1 cellular context compared by ENCODE assay signal in the genomic region with DNA sequence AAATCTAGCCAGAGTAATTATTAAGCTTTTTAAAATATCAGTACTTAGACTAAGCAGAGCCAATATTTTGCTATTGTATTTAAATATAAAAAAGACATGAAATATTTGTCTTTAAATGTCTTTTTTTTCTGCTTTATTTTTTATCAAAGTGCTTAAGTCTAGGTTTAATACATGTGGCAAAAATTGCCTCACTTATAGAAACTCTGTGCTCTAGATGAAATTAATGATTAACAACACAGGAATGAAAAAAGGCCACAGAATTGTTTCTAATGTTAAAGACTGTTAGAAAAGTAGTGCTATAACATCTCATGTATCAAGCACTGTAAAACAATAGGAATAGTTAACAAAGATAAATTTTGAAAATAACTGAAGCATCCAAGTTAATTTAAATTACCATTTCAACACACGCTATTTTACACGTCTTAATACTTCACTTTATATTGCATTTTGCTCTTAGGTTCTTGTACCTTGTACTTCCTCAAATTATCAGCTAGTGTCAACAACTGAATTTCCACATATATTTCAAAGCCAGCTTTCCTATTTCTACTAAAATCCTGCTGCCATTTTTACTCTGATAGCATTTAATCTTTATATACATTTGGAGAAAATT.
TF ChIP-seq lines count a peak whose summit lies in the region.

No MANE protein-coding gene starts in this region.

TF ChIP-seq in HepG2, 621 proteins besides CTCF, POLR2A, EP300 and RAD21 (continued from another document and continues in another):
- TF ChIP-seq, protein P1, sequence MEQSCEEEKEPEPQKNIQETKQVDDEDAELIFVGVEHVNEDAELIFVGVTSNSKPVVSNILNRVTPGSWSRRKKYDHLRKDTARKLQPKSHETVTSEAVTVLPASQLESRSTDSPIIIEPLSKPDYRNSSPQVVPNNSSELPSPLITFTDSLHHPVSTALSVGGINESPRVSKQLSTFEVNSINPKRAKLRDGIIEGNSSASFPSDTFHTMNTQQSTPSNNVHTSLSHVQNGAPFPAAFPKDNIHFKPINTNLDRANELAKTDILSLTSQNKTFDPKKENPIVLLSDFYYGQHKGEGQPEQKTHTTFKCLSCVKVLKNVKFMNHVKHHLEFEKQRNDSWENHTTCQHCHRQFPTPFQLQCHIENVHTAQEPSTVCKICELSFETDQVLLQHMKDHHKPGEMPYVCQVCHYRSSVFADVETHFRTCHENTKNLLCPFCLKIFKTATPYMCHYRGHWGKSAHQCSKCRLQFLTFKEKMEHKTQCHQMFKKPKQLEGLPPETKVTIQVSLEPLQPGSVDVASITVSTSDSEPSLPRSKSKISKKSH (CRISPR knock-in tag; IDR thresholded peaks at IDR 0.05; ENCODE audit: borderline replicate concordance): no peak
- TF ChIP-seq, protein P2, sequence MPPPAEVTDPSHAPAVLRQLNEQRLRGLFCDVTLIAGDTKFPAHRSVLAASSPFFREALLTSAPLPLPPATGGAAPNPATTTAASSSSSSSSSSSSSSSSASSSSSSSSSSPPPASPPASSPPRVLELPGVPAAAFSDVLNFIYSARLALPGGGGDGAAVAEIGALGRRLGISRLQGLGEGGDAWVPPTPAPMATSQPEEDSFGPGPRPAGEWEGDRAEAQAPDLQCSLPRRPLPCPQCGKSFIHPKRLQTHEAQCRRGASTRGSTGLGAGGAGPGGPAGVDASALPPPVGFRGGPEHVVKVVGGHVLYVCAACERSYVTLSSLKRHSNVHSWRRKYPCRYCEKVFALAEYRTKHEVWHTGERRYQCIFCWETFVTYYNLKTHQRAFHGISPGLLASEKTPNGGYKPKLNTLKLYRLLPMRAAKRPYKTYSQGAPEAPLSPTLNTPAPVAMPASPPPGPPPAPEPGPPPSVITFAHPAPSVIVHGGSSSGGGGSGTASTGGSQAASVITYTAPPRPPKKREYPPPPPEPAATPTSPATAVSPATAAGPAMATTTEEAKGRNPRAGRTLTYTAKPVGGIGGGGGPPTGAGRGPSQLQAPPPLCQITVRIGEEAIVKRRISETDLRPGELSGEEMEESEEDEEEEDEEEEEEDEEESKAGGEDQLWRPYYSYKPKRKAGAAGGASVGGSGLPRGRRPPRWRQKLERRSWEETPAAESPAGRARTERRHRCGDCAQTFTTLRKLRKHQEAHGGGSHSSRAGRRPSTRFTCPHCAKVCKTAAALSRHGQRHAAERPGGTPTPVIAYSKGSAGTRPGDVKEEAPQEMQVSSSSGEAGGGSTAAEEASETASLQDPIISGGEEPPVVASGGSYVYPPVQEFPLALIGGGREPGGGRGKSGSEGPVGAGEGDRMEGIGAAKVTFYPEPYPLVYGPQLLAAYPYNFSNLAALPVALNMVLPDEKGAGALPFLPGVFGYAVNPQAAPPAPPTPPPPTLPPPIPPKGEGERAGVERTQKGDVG (CRISPR knock-in tag; IDR thresholded peaks at IDR 0.05; ENCODE audit: borderline replicate concordance): no peak
- TF ChIP-seq MED13 (CRISPR knock-in tag; IDR thresholded peaks at IDR 0.05) (no peak), ZNF383 (CRISPR knock-in tag; IDR thresholded peaks at IDR 0.05; ENCODE audit: borderline replicate concordance) (no peak), ZNF431 (CRISPR knock-in tag; IDR thresholded peaks at IDR 0.05; ENCODE audit: borderline replicate concordance, low read depth) (no peak), ZNF546 (CRISPR knock-in tag; conservative IDR thresholded peaks at IDR 0.05) (no peak), PHF5A (CRISPR knock-in tag; IDR thresholded peaks at IDR 0.05; ENCODE audit: low read depth, unreplicated experiment) (no peak), ZNF777 (CRISPR knock-in tag; IDR thresholded peaks at IDR 0.05) (no peak), NFKBIZ (CRISPR knock-in tag; IDR thresholded peaks at IDR 0.05) (no peak), SMYD3 (CRISPR knock-in tag; IDR thresholded peaks at IDR 0.05) (no peak), CEBPG (CRISPR knock-in tag; IDR thresholded peaks at IDR 0.05) (peak; percentile 29; the same call in 1 of the 2 replicates), HMG20A (CRISPR knock-in tag; IDR thresholded peaks at IDR 0.05; ENCODE audit: borderline replicate concordance) (peak; percentile 51; the same call in 1 of the 2 replicates), DNMT3B (CRISPR knock-in tag; conservative IDR thresholded peaks at IDR 0.05) (no peak), KDM5A (IDR thresholded peaks at IDR 0.05; ENCODE audit: borderline replicate concordance, low read length) (no peak), NCOR1 (IDR thresholded peaks at IDR 0.05; ENCODE audit: borderline replicate concordance, low read length) (peak; percentile 67; the same call in 1 of the 2 replicates), NFYB (CRISPR knock-in tag; IDR thresholded peaks at IDR 0.05) (no peak), ZBTB42 (CRISPR knock-in tag; IDR thresholded peaks at IDR 0.05) (no peak), ZNF850 (CRISPR knock-in tag; conservative IDR thresholded peaks at IDR 0.05) (no peak), ZNF562 (CRISPR knock-in tag; IDR thresholded peaks at IDR 0.05; ENCODE audit: borderline replicate concordance) (no peak), XRCC5 (optimal IDR thresholded peaks at IDR 0.05; ENCODE audit: low read length) (no peak), SRY (CRISPR knock-in tag; IDR thresholded peaks at IDR 0.05) (no peak), ISX (CRISPR knock-in tag; conservative IDR thresholded peaks at IDR 0.05) (no peak), ZNF550 (CRISPR knock-in tag; IDR thresholded peaks at IDR 0.05; ENCODE audit: borderline replicate concordance) (no peak)
- TF ChIP-seq, protein P3, sequence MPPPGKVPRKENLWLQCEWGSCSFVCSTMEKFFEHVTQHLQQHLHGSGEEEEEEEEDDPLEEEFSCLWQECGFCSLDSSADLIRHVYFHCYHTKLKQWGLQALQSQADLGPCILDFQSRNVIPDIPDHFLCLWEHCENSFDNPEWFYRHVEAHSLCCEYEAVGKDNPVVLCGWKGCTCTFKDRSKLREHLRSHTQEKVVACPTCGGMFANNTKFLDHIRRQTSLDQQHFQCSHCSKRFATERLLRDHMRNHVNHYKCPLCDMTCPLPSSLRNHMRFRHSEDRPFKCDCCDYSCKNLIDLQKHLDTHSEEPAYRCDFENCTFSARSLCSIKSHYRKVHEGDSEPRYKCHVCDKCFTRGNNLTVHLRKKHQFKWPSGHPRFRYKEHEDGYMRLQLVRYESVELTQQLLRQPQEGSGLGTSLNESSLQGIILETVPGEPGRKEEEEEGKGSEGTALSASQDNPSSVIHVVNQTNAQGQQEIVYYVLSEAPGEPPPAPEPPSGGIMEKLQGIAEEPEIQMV (CRISPR knock-in tag; IDR thresholded peaks at IDR 0.05; ENCODE audit: low read depth): no peak
- TF ChIP-seq, protein P4, sequence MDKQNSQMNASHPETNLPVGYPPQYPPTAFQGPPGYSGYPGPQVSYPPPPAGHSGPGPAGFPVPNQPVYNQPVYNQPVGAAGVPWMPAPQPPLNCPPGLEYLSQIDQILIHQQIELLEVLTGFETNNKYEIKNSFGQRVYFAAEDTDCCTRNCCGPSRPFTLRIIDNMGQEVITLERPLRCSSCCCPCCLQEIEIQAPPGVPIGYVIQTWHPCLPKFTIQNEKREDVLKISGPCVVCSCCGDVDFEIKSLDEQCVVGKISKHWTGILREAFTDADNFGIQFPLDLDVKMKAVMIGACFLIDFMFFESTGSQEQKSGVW (CRISPR knock-in tag; IDR thresholded peaks at IDR 0.05; ENCODE audit: borderline replicate concordance): no peak
- TF ChIP-seq, protein P5, sequence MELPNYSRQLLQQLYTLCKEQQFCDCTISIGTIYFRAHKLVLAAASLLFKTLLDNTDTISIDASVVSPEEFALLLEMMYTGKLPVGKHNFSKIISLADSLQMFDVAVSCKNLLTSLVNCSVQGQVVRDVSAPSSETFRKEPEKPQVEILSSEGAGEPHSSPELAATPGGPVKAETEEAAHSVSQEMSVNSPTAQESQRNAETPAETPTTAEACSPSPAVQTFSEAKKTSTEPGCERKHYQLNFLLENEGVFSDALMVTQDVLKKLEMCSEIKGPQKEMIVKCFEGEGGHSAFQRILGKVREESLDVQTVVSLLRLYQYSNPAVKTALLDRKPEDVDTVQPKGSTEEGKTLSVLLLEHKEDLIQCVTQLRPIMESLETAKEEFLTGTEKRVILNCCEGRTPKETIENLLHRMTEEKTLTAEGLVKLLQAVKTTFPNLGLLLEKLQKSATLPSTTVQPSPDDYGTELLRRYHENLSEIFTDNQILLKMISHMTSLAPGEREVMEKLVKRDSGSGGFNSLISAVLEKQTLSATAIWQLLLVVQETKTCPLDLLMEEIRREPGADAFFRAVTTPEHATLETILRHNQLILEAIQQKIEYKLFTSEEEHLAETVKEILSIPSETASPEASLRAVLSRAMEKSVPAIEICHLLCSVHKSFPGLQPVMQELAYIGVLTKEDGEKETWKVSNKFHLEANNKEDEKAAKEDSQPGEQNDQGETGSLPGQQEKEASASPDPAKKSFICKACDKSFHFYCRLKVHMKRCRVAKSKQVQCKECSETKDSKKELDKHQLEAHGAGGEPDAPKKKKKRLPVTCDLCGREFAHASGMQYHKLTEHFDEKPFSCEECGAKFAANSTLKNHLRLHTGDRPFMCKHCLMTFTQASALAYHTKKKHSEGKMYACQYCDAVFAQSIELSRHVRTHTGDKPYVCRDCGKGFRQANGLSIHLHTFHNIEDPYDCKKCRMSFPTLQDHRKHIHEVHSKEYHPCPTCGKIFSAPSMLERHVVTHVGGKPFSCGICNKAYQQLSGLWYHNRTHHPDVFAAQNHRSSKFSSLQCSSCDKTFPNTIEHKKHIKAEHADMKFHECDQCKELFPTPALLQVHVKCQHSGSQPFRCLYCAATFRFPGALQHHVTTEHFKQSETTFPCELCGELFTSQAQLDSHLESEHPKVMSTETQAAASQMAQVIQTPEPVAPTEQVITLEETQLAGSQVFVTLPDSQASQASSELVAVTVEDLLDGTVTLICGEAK (IDR thresholded peaks at IDR 0.05): no peak
- TF ChIP-seq, protein P5 (CRISPR knock-in tag; IDR thresholded peaks at IDR 0.05): no peak
- TF ChIP-seq, protein P6, sequence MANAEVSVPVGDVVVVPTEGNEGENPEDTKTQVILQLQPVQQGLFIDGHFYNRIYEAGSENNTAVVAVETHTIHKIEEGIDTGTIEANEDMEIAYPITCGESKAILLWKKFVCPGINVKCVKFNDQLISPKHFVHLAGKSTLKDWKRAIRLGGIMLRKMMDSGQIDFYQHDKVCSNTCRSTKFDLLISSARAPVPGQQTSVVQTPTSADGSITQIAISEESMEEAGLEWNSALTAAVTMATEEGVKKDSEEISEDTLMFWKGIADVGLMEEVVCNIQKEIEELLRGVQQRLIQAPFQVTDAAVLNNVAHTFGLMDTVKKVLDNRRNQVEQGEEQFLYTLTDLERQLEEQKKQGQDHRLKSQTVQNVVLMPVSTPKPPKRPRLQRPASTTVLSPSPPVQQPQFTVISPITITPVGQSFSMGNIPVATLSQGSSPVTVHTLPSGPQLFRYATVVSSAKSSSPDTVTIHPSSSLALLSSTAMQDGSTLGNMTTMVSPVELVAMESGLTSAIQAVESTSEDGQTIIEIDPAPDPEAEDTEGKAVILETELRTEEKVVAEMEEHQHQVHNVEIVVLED (CRISPR knock-in tag; IDR thresholded peaks at IDR 0.05; ENCODE audit: borderline replicate concordance): no peak
- TF ChIP-seq, protein P7, sequence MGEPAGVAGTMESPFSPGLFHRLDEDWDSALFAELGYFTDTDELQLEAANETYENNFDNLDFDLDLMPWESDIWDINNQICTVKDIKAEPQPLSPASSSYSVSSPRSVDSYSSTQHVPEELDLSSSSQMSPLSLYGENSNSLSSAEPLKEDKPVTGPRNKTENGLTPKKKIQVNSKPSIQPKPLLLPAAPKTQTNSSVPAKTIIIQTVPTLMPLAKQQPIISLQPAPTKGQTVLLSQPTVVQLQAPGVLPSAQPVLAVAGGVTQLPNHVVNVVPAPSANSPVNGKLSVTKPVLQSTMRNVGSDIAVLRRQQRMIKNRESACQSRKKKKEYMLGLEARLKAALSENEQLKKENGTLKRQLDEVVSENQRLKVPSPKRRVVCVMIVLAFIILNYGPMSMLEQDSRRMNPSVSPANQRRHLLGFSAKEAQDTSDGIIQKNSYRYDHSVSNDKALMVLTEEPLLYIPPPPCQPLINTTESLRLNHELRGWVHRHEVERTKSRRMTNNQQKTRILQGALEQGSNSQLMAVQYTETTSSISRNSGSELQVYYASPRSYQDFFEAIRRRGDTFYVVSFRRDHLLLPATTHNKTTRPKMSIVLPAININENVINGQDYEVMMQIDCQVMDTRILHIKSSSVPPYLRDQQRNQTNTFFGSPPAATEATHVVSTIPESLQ (CRISPR knock-in tag; conservative IDR thresholded peaks at IDR 0.05): no peak
- TF ChIP-seq, protein P8, sequence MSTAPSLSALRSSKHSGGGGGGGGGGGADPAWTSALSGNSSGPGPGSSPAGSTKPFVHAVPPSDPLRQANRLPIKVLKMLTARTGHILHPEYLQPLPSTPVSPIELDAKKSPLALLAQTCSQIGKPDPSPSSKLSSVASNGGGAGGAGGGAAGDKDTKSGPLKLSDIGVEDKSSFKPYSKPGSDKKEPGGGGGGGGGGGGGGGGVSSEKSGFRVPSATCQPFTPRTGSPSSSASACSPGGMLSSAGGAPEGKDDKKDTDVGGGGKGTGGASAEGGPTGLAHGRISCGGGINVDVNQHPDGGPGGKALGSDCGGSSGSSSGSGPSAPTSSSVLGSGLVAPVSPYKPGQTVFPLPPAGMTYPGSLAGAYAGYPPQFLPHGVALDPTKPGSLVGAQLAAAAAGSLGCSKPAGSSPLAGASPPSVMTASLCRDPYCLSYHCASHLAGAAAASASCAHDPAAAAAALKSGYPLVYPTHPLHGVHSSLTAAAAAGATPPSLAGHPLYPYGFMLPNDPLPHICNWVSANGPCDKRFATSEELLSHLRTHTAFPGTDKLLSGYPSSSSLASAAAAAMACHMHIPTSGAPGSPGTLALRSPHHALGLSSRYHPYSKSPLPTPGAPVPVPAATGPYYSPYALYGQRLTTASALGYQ (CRISPR knock-in tag; IDR thresholded peaks at IDR 0.05): no peak
- TF ChIP-seq, protein P9, sequence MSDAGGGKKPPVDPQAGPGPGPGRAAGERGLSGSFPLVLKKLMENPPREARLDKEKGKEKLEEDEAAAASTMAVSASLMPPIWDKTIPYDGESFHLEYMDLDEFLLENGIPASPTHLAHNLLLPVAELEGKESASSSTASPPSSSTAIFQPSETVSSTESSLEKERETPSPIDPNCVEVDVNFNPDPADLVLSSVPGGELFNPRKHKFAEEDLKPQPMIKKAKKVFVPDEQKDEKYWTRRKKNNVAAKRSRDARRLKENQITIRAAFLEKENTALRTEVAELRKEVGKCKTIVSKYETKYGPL (CRISPR knock-in tag; IDR thresholded peaks at IDR 0.05): no peak
